Comparison of ENCODE assay signal across 16 cellular contexts in genomic region chr2:234491897-234492296, GRCh38. TPM values are rescaled to one million over a fixed set of nuclear protein-coding genes. Genes with fewer than 3 reads are reported as not detected.
A peak's percentile ranks its signal among the peaks of the same experiment; 100 is the strongest.
DNase-seq lines count a peak whose midpoint lies in the region; ATAC-seq, FAIRE-seq and TF ChIP-seq lines count a peak whose summit lies in the region.
"Had no signal": no experiment of that assay in that cellular context is flagged by ENCODE, and none has a peak within 500 bp of the region (broad histone marks: within the 10 kb centered on the region; RNA-seq: fewer than 3 reads in every experiment).

No MANE protein-coding gene starts in this region.

- WGBS in A549 (ENCODE audit: missing lambda C conversion rate), result 94% methylated on average over 5 of the region's 5 CpGs
- WGBS in thyroid gland, 2 donors, result 85 to 99% methylated on average over 5 of the region's 5 CpGs
- WGBS in stomach, 5 donors, result 82 to 90% (median 84%) methylated on average over 5 of the region's 5 CpGs

- no peaks in the 10 kb centered on the region for H3K27me3 Mint-ChIP-seq in activated T-helper 17 cell treated with anti-CD3 and anti-CD28 coated beads, Interleukin-2, amount 50 U/mL, for 72 hours
- peaks cover 40 to 70% (median 54%) of the 10 kb centered on the region in 3 donors for H3K27me3 Mint-ChIP-seq in immature natural killer cell (ENCODE audit: low read depth in 3 of 3)
- H3K27me3 Mint-ChIP-seq: memory B cell had no signal

- no peaks in the 10 kb centered on the region for H3K9me3 Mint-ChIP-seq in activated T-helper 17 cell treated with anti-CD3 and anti-CD28 coated beads, Interleukin-2, amount 50 U/mL, for 72 hours
- H3K9me3 Mint-ChIP-seq in immature natural killer cell, result peaks cover 0 to 16% (median 5%) of the 10 kb centered on the region in 6 donors
- H3K9me3 Mint-ChIP-seq: memory B cell had no signal

- POLR2A ChIA-PET in A549 (lab: Yijun Ruan, JAX), result no interaction called here

- TF ChIP-seq CTCF in A549 (IDR thresholded peaks at IDR 0.05), result no peak
- no peak for TF ChIP-seq CTCF in DND-41 (IDR thresholded peaks at IDR 0.05; ENCODE audit: borderline replicate concordance, extremely low read depth, low read length, poor library complexity, severe bottlenecking)
- TF ChIP-seq CTCF in vagina (IDR thresholded peaks at IDR 0.05), result no peak
- no peak for TF ChIP-seq CTCF in thyroid gland (IDR thresholded peaks at IDR 0.05)
- TF ChIP-seq CTCF in stomach (IDR thresholded peaks at IDR 0.05), result no peak

- TF ChIP-seq EP300 in A549 (IDR thresholded peaks at IDR 0.05), result no peak
- no peak for TF ChIP-seq EP300 in stomach (IDR thresholded peaks at IDR 0.05)

- no peak for TF ChIP-seq POLR2A in A549 (IDR thresholded peaks at IDR 0.05; ENCODE audit: low read length)
- no peak for TF ChIP-seq POLR2A in vagina (IDR thresholded peaks at IDR 0.05)
- no peak for TF ChIP-seq POLR2A in thyroid gland (IDR thresholded peaks at IDR 0.05)
- no peak for TF ChIP-seq POLR2A in stomach (IDR thresholded peaks at IDR 0.05)

- H3K36me3 Mint-ChIP-seq in activated T-helper 17 cell treated with anti-CD3 and anti-CD28 coated beads, Interleukin-2, amount 50 U/mL, for 72 hours (ENCODE audit: low read depth), result peaks cover 67% of the 10 kb centered on the region
- peaks cover 62 to 78% (median 62%) of the 10 kb centered on the region in 3 donors for H3K36me3 Mint-ChIP-seq in immature natural killer cell

- H3K79me2 ChIP-seq in DND-41 (ENCODE audit: insufficient read depth, low read length), result peaks cover 99% of the 10 kb centered on the region

- H3K36me3 ChIP-seq in DND-41 (ENCODE audit: insufficient read depth, low read length) (peaks cover 94% of the 10 kb centered on the region), vagina (no peaks in the 10 kb centered on the region), thyroid gland (no peaks in the 10 kb centered on the region), stomach (no peaks in the 10 kb centered on the region)
- H3K36me3 ChIP-seq: BE2C had no signal

- H4K20me1 ChIP-seq in DND-41 (ENCODE audit: insufficient read depth, low read length), result peaks cover 52% of the 10 kb centered on the region

- ATAC-seq in A549 (no peak), DND-41 (ENCODE audit: insufficient read depth, low read depth) (no peak)
- ATAC-seq in activated T-helper 17 cell treated with anti-CD3 and anti-CD28 coated beads, Interleukin-2, amount 50 U/mL, for 72 hours (replicated peaks), result no peak
- ATAC-seq: HCT116 had no signal

- H3K9me3 ChIP-seq in A549 (no peaks in the 10 kb centered on the region), DND-41 (ENCODE audit: insufficient read depth, low read length, severe bottlenecking) (no peaks in the 10 kb centered on the region), vagina (no peaks in the 10 kb centered on the region), thyroid gland (no peaks in the 10 kb centered on the region), stomach (no peaks in the 10 kb centered on the region)
- H3K9me3 ChIP-seq: BE2C had no signal

- no peak for DNase-seq in A549 (ENCODE audit: low read depth in 1 of 2, low spot score in 1 of 2)
- no peak for DNase-seq in DND-41
- DNase-seq in immature natural killer cell, result peak; percentile 52 to 56 (median 52)
- DNase-seq in OCI-M1 (lab: John Stamatoyannopoulos, UW), result no peak
- no peak for DNase-seq in vagina (ENCODE audit: extremely low spot score in 2 of 2)
- no peak for DNase-seq in thyroid gland
- no peak for DNase-seq in stomach
- DNase-seq: BE2C, GDM1, NCI-H1105 treated with DMSO at 0.1 percent for 48 hours, NCI-H524, SHP77 had no signal

- intact Hi-C loops in vagina (cut with DNase I) (loop anchor here (10.0 kb wide), 1 partner anchor 207 kb away; no protein-coding TSS in a partner anchor), thyroid gland (cut with DNase I) (no loop called here), stomach (cut with DNase I; ENCODE audit: low total_unique reads) (no loop called here)

- no peak overlapping the region for H3K4me3 ChIP-seq in A549
- H3K4me3 ChIP-seq in DND-41 (ENCODE audit: low read depth in 1 of 2, low read length in 2 of 2), result peak overlapping the region; percentile 93 to 96; a peak in 3 of 4 replicates
- no peak overlapping the region for H3K4me3 ChIP-seq in vagina
- no peak overlapping the region for H3K4me3 ChIP-seq in thyroid gland (replicated peaks in 1 of 3)
- no peak overlapping the region for H3K4me3 ChIP-seq in stomach

- H3K27me3 ChIP-seq in DND-41 (ENCODE audit: insufficient read depth, low read length, poor library complexity) (no peaks in the 10 kb centered on the region), vagina (no peaks in the 10 kb centered on the region), thyroid gland (no peaks in the 10 kb centered on the region), stomach (peaks cover 0 to 18% (median 10%) of the 10 kb centered on the region in 3 donors)
- H3K27me3 ChIP-seq: BE2C had no signal

- FAIRE-seq in A549 (lab: Jason Lieb, UNC), result no peak
- FAIRE-seq: TTC549 had no signal

- H3K4me1 ChIP-seq in A549, result peaks cover 43% of the 10 kb centered on the region
- peaks cover 68% of the 10 kb centered on the region for H3K4me1 ChIP-seq in DND-41 (ENCODE audit: insufficient read depth, low read length)
- H3K4me1 ChIP-seq in vagina, result peaks cover 28% of the 10 kb centered on the region
- H3K4me1 ChIP-seq in thyroid gland, result peaks cover 13 to 27% of the 10 kb centered on the region in 2 donors
- H3K4me1 ChIP-seq in stomach, result peaks cover 14 to 27% (median 18%) of the 10 kb centered on the region in 4 donors
- H3K4me1 ChIP-seq: BE2C had no signal

- CTCF ChIA-PET in A549 (lab: Yijun Ruan, JAX), result no interaction called here

- H3K4me3 Mint-ChIP-seq in activated T-helper 17 cell treated with anti-CD3 and anti-CD28 coated beads, Interleukin-2, amount 50 U/mL, for 72 hours, result peak overlapping the region; percentile 91
- H3K4me3 Mint-ChIP-seq in immature natural killer cell, result peak overlapping the region; percentile 98 to 100 (median 100)

- peak overlapping the region in 1 of 2 experiments; percentile 99; a peak in 3 of 6 replicates for H3K27ac ChIP-seq in A549
- peak overlapping the region; percentile 98 for H3K27ac ChIP-seq in DND-41 (ENCODE audit: low read length)
- H3K27ac ChIP-seq in vagina, result no peak overlapping the region
- no peak overlapping the region for H3K27ac ChIP-seq in thyroid gland
- peak overlapping the region in 1 of 5 donors; percentile 39 for H3K27ac ChIP-seq in stomach

- no peak overlapping the region for H2AFZ ChIP-seq in DND-41 (ENCODE audit: low read depth, low read length)

- peak overlapping the region; percentile 94 for H3K4me2 ChIP-seq in A549
- H3K4me2 ChIP-seq in DND-41 (ENCODE audit: insufficient read depth, low read length), result peak overlapping the region; percentile 75

- H3K9ac ChIP-seq in DND-41 (ENCODE audit: low read depth, low read length), result peak overlapping the region; percentile 97

- H3K4me1 Mint-ChIP-seq in activated T-helper 17 cell treated with anti-CD3 and anti-CD28 coated beads, Interleukin-2, amount 50 U/mL, for 72 hours, result peaks cover 50% of the 10 kb centered on the region
- H3K4me1 Mint-ChIP-seq in immature natural killer cell, result peaks cover 62 to 63% of the 10 kb centered on the region in 2 donors

- H3K27ac Mint-ChIP-seq in activated T-helper 17 cell treated with anti-CD3 and anti-CD28 coated beads, Interleukin-2, amount 50 U/mL, for 72 hours, result peak overlapping the region; percentile 89
- H3K27ac Mint-ChIP-seq in immature natural killer cell, result peak overlapping the region; percentile 98 to 100 (median 100)

- TF ChIP-seq RAD21 in A549 (conservative IDR thresholded peaks at IDR 0.05 in 1 of 2, IDR thresholded peaks at IDR 0.05 in 1 of 2), result no peak

TF ChIP-seq in A549, 52 proteins besides CTCF, POLR2A, EP300 and RAD21:
- TF ChIP-seq KDM1A (IDR thresholded peaks at IDR 0.05; ENCODE audit: low read depth) (0 out of 2 replicates have a peak, but pooled peaks have one; percentile 57), HES2 (IDR thresholded peaks at IDR 0.05) (no peak)

RNA-seq across cellular contexts. Expression of gene ARL4C, which starts 5.0 kb away (rescaled TPM):
- polyA plus RNA-seq in A549 (2011; rRNA removed) (64.5 and 70.4 TPM in 2 replicates), A549 (2017; fragmentation: RNase III; extraction: RNeasy Plus Mini Kit Qiagen cat#74134 plus additional on column Dnase treatment) (48.4 to 70.9 TPM (median 67.9 TPM) in 3 replicates), immature natural killer cell (100 to 1,000 TPM; 196 to 245 (median 243) TPM), stomach (10 to 100 TPM in 1 of 3 donors, 1 to 10 TPM in 2; 3.7 to 14.2 (median 7.6) TPM)
- 27.9 and 31.3 TPM in 2 replicates for polyA plus RNA-seq in A549 (2012; cell fraction: cytosol; rRNA removed)
- polyA plus RNA-seq in A549 (2012; cell fraction: nucleus; rRNA removed), result 20.0 and 21.9 TPM in 2 replicates
- 34.9 and 39.7 TPM in 2 replicates for polyA minus RNA-seq in A549 (2011; rRNA and poly(A)+ RNA removed)
- total RNA-seq in activated T-helper 17 cell treated with anti-CD3 and anti-CD28 coated beads, Interleukin-2, amount 50 U/mL, for 72 hours, result 100 to 1,000 TPM in 1 of 2 donors, 10 to 100 TPM in 1; 43.4 to 118 TPM
- total RNA-seq in vagina (17.4 TPM), thyroid gland (1 to 10 TPM; 1.5 to 6.3 (median 3.8) TPM), stomach (10 to 100 TPM in 3 of 5 donors, 1 to 10 TPM in 2; 3.6 to 13.6 (median 12.1) TPM)

Comparison
In these comparisons a context has a peak if more than half of its experiments do, and no peak if none do; other contexts are left out.
1. DNase-seq: peak in immature natural killer cell (3 of 3); none in A549 (0 of 2), DND-41 (single experiment), OCI-M1 (single experiment), vagina (0 of 2), thyroid gland (0 of 2) and stomach (single experiment).
2. H3K4me3 ChIP-seq: peak in DND-41 (2 of 2); none in A549 (single experiment), vagina (0 of 2), thyroid gland (0 of 3) and stomach (0 of 4).